In genomic region chr6:75278474-75279077, GRCh38 we compare ENCODE assay signal across 12 cellular contexts. TPM values are rescaled to one million over a fixed set of nuclear protein-coding genes. Genes with fewer than 3 reads are reported as not detected.
DNase-seq lines count a peak whose midpoint lies in the region; ATAC-seq and TF ChIP-seq lines count a peak whose summit lies in the region.
"Had no signal": no experiment of that assay in that cellular context is flagged by ENCODE, and none has a peak within 500 bp of the region (broad histone marks: within the 10 kb centered on the region; RNA-seq: fewer than 3 reads in every experiment).

No MANE protein-coding gene starts in this region.

- peaks cover 21 to 70% of the 10 kb centered on the region in 2 donors for H3K4me1 ChIP-seq in adrenal gland (replicated peaks in 1 of 2)

- peak; percentile 60 for ATAC-seq in activated CD8-positive, alpha-beta T cell treated with anti-CD3 and anti-CD28 coated beads for 36 hours
- ATAC-seq in activated CD8-positive, alpha-beta T cell treated with anti-CD3 and anti-CD28 coated beads, Interleukin-2, amount 10 ng/mL, durations not matched to agents 7 days and 5 days = no peak
- no peak for ATAC-seq in stimulated activated memory B cell treated with anti-CD40 and anti-IgM and Interleukin-4, amounts not matched to agents 10 μg/mL and 1 μg/mL and 100 μg/mL, for 72 hours
- ATAC-seq: HCT116 had no signal

- H3K4me3 ChIP-seq in adrenal gland = no peak overlapping the region
- H3K4me3 ChIP-seq: sigmoid colon had no signal

- peak overlapping the region; percentile 69 for H3K27ac Mint-ChIP-seq in activated CD8-positive, alpha-beta T cell treated with anti-CD3 and anti-CD28 coated beads for 36 hours
- H3K27ac Mint-ChIP-seq in activated CD8-positive, alpha-beta T cell treated with anti-CD3 and anti-CD28 coated beads, Interleukin-2, amount 10 ng/mL, durations not matched to agents 7 days and 5 days = no peak overlapping the region
- peak overlapping the region; percentile 14 for H3K27ac Mint-ChIP-seq in chondrocyte (ENCODE audit: unreplicated experiment)
- peak overlapping the region; percentile 6 for H3K27ac Mint-ChIP-seq in stimulated activated memory B cell treated with anti-CD40 and anti-IgM and Interleukin-4, amounts not matched to agents 10 μg/mL and 1 μg/mL and 100 μg/mL, for 72 hours

- peaks cover 37% of the 10 kb centered on the region for H3K36me3 Mint-ChIP-seq in activated CD8-positive, alpha-beta T cell treated with anti-CD3 and anti-CD28 coated beads for 36 hours (ENCODE audit: low read depth)
- peaks cover 43% of the 10 kb centered on the region for H3K36me3 Mint-ChIP-seq in activated CD8-positive, alpha-beta T cell treated with anti-CD3 and anti-CD28 coated beads, Interleukin-2, amount 10 ng/mL, durations not matched to agents 7 days and 5 days (ENCODE audit: low read depth)
- H3K36me3 Mint-ChIP-seq in chondrocyte (ENCODE audit: low read depth) = peaks cover 1% of the 10 kb centered on the region
- peaks cover 35% of the 10 kb centered on the region for H3K36me3 Mint-ChIP-seq in stimulated activated memory B cell treated with anti-CD40 and anti-IgM and Interleukin-4, amounts not matched to agents 10 μg/mL and 1 μg/mL and 100 μg/mL, for 72 hours

- intact Hi-C loops in activated CD8-positive, alpha-beta T cell treated with anti-CD3 and anti-CD28 coated beads for 36 hours (cut with micrococcal nuclease) = no loop called here
- intact Hi-C loops in adrenal gland (cut with DNase I) = no loop called here

- no peak for TF ChIP-seq POLR2A in adrenal gland (IDR thresholded peaks at IDR 0.05)

- no peak overlapping the region for H3K27ac ChIP-seq in adrenal gland

- H3K27me3 ChIP-seq in adrenal gland = no peaks in the 10 kb centered on the region
- H3K27me3 ChIP-seq: sigmoid colon had no signal

- CTCF ChIA-PET in activated CD8-positive, alpha-beta T cell treated with anti-CD3 and anti-CD28 coated beads for 36 hours (lab: Charles Lee) = interaction anchor here (1.0 to 2.1 kb wide), 6 partner anchors 11 to 248 kb away, joined by 3 to 15 read pairs (median 4); no protein-coding TSS in a partner anchor
- CTCF ChIA-PET in activated CD8-positive, alpha-beta T cell treated with anti-CD3 and anti-CD28 coated beads, Interleukin-2, amount 10 ng/mL, durations not matched to agents 7 days and 5 days (lab: Charles Lee) = interaction anchor here (1.0 to 11.5 kb wide), 4 partner anchors 10 to 35 kb away, joined by 3 to 101 read pairs (median 3); partner anchors contain the start of gene COX7A2

- peak overlapping the region; percentile 3 for H3K4me3 Mint-ChIP-seq in activated CD8-positive, alpha-beta T cell treated with anti-CD3 and anti-CD28 coated beads for 36 hours
- H3K4me3 Mint-ChIP-seq in activated CD8-positive, alpha-beta T cell treated with anti-CD3 and anti-CD28 coated beads, Interleukin-2, amount 10 ng/mL, durations not matched to agents 7 days and 5 days = no peak overlapping the region
- H3K4me3 Mint-ChIP-seq in chondrocyte (ENCODE audit: unreplicated experiment) = no peak overlapping the region
- H3K4me3 Mint-ChIP-seq in stimulated activated memory B cell treated with anti-CD40 and anti-IgM and Interleukin-4, amounts not matched to agents 10 μg/mL and 1 μg/mL and 100 μg/mL, for 72 hours = no peak overlapping the region

- H3K4me1 Mint-ChIP-seq in activated CD8-positive, alpha-beta T cell treated with anti-CD3 and anti-CD28 coated beads for 36 hours (ENCODE audit: low read depth) = peaks cover 68% of the 10 kb centered on the region
- peaks cover 50% of the 10 kb centered on the region for H3K4me1 Mint-ChIP-seq in activated CD8-positive, alpha-beta T cell treated with anti-CD3 and anti-CD28 coated beads, Interleukin-2, amount 10 ng/mL, durations not matched to agents 7 days and 5 days (ENCODE audit: low read depth)
- H3K4me1 Mint-ChIP-seq in chondrocyte (ENCODE audit: low read depth) = peaks cover 77% of the 10 kb centered on the region
- peaks cover 61% of the 10 kb centered on the region for H3K4me1 Mint-ChIP-seq in stimulated activated memory B cell treated with anti-CD40 and anti-IgM and Interleukin-4, amounts not matched to agents 10 μg/mL and 1 μg/mL and 100 μg/mL, for 72 hours

- no peaks in the 10 kb centered on the region for H3K36me3 ChIP-seq in adrenal gland (replicated peaks in 1 of 2)
- H3K36me3 ChIP-seq: sigmoid colon had no signal

- H3K9me3 Mint-ChIP-seq in activated CD8-positive, alpha-beta T cell treated with anti-CD3 and anti-CD28 coated beads for 36 hours = no peaks in the 10 kb centered on the region
- peaks cover 3% of the 10 kb centered on the region for H3K9me3 Mint-ChIP-seq in activated CD8-positive, alpha-beta T cell treated with anti-CD3 and anti-CD28 coated beads, Interleukin-2, amount 10 ng/mL, durations not matched to agents 7 days and 5 days (ENCODE audit: insufficient read depth)
- no peaks in the 10 kb centered on the region for H3K9me3 Mint-ChIP-seq in chondrocyte (ENCODE audit: low read depth)
- H3K9me3 Mint-ChIP-seq in stimulated activated memory B cell treated with anti-CD40 and anti-IgM and Interleukin-4, amounts not matched to agents 10 μg/mL and 1 μg/mL and 100 μg/mL, for 72 hours = no peaks in the 10 kb centered on the region

- no peak for DNase-seq in activated CD8-positive, alpha-beta T cell treated with anti-CD3 and anti-CD28 coated beads for 36 hours
- DNase-seq in activated CD8-positive, alpha-beta T cell treated with anti-CD3 and anti-CD28 coated beads, Interleukin-2, amount 10 ng/mL, durations not matched to agents 7 days and 5 days = no peak
- DNase-seq in NCI-H1105 treated with DMSO at 0.1 percent for 48 hours (lab: John Stamatoyannopoulos, UW) (peak; percentile 59), chondrocyte (ENCODE audit: low spot score) (no peak), ACHN (no peak), adrenal gland (no peak), NCI-H526 (lab: John Stamatoyannopoulos, UW) (no peak)
- DNase-seq: activated effector memory CD4-positive, alpha-beta T cell treated with Interleukin-2 at 50 U/mL for 16 hours; NCI-H1092; sigmoid colon had no signal

- TF ChIP-seq CTCF in activated CD8-positive, alpha-beta T cell treated with anti-CD3 and anti-CD28 coated beads for 36 hours (IDR thresholded peaks at IDR 0.05) = no peak
- TF ChIP-seq CTCF in chondrocyte (IDR thresholded peaks at IDR 0.05) = no peak
- TF ChIP-seq CTCF in adrenal gland (IDR thresholded peaks at IDR 0.05) = no peak

- POLR2A ChIA-PET in activated CD8-positive, alpha-beta T cell treated with anti-CD3 and anti-CD28 coated beads for 36 hours (lab: Charles Lee) = interaction anchor here (2.5 kb wide), 1 partner anchor 35 kb away, joined by 9 read pairs; the partner anchor contains the start of gene COX7A2
- POLR2A ChIA-PET in activated CD8-positive, alpha-beta T cell treated with anti-CD3 and anti-CD28 coated beads, Interleukin-2, amount 10 ng/mL, durations not matched to agents 7 days and 5 days (lab: Charles Lee) = interaction anchor here (0.6 kb wide), 1 partner anchor 35 kb away, joined by 4 read pairs; the partner anchor contains the start of gene COX7A2

- 39 to 49% (median 48%) methylated on average over 4 of the region's 4 CpGs for WGBS in adrenal gland, 4 donors

- H3K9me3 ChIP-seq in adrenal gland (replicated peaks in 1 of 3) = no peaks in the 10 kb centered on the region
- H3K9me3 ChIP-seq: sigmoid colon had no signal

- H3K27me3 Mint-ChIP-seq in activated CD8-positive, alpha-beta T cell treated with anti-CD3 and anti-CD28 coated beads for 36 hours = no peaks in the 10 kb centered on the region
- H3K27me3 Mint-ChIP-seq in activated CD8-positive, alpha-beta T cell treated with anti-CD3 and anti-CD28 coated beads, Interleukin-2, amount 10 ng/mL, durations not matched to agents 7 days and 5 days (ENCODE audit: low read depth) = no peaks in the 10 kb centered on the region
- no peaks in the 10 kb centered on the region for H3K27me3 Mint-ChIP-seq in chondrocyte (ENCODE audit: low read depth)
- no peaks in the 10 kb centered on the region for H3K27me3 Mint-ChIP-seq in stimulated activated memory B cell treated with anti-CD40 and anti-IgM and Interleukin-4, amounts not matched to agents 10 μg/mL and 1 μg/mL and 100 μg/mL, for 72 hours

- in situ Hi-C loops in ACHN (cut with HindIII; ENCODE audit: low pct_ligation_motif_present, low pct_unique_long_range_greater_than_20kb, low sequenced_read_pairs) = no loop called here

RNA-seq across cellular contexts. Expression of gene TMEM30A, which starts 6.0 kb away (rescaled TPM):
- total RNA-seq in activated CD8-positive, alpha-beta T cell treated with anti-CD3 and anti-CD28 coated beads for 36 hours = 10 to 100 TPM; 39.7 to 39.9 TPM
- total RNA-seq in activated CD8-positive, alpha-beta T cell treated with anti-CD3 and anti-CD28 coated beads, Interleukin-2, amount 10 ng/mL, durations not matched to agents 7 days and 5 days = 10 to 100 TPM; 50.2 to 56.4 TPM
- total RNA-seq in chondrocyte (146 to 189 TPM (median 154 TPM) in 3 replicates), adrenal gland (100 to 1,000 TPM in 2 of 8 donors, 10 to 100 TPM in 6; 45.3 to 134 (median 81.3) TPM)
- polyA plus RNA-seq in adrenal gland = 10 to 100 TPM; 33.7 to 74.2 (median 34.0) TPM

RNA-seq across cellular contexts. Expression of gene COX7A2, which starts 35.0 kb away (rescaled TPM):
- 100 to 1,000 TPM; 481 to 485 TPM for total RNA-seq in activated CD8-positive, alpha-beta T cell treated with anti-CD3 and anti-CD28 coated beads for 36 hours
- total RNA-seq in activated CD8-positive, alpha-beta T cell treated with anti-CD3 and anti-CD28 coated beads, Interleukin-2, amount 10 ng/mL, durations not matched to agents 7 days and 5 days = 100 to 1,000 TPM; 430 to 441 TPM
- total RNA-seq in chondrocyte = 302 to 311 TPM (median 303 TPM) in 3 replicates
- 100 to 1,000 TPM; 150 to 542 (median 334) TPM for total RNA-seq in adrenal gland
- 100 to 1,000 TPM; 304 to 542 (median 329) TPM for polyA plus RNA-seq in adrenal gland
